Comparison of ENCODE assay signal across 1 cellular context in the genomic region with DNA sequence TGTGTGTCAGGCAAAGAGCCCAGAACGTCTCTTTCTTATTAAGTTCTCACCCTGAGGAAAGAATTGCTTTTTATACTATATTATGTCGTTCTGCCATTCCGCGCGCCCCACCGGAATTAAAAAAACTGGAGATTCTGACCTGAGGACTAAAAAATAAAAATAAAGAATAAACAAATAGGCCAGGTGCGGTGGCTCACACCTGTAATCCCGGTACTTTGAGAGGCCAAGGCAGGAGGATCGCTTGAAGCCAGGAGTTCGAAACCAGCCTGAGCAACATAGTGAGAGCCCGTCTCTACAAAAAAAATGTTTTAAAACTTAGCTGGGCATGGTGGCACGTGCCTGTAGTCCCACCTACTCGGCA.
TF ChIP-seq lines count a peak whose summit lies in the region.

No MANE protein-coding gene starts in this region.

TF ChIP-seq in H1, 55 proteins besides CTCF, POLR2A, EP300 and RAD21:
- TF ChIP-seq JUN (IDR thresholded peaks at IDR 0.05; ENCODE audit: low read depth, low read length) (no peak), HDAC2 (IDR thresholded peaks at IDR 0.05; ENCODE audit: borderline replicate concordance in 1 of 2, low read depth in 2 of 2, low read length in 2 of 2) (peak in 1 of 2 experiments; percentile 64; a peak in 1 of 4 replicates)
